1 cellular context compared by ENCODE assay signal in the genomic region with DNA sequence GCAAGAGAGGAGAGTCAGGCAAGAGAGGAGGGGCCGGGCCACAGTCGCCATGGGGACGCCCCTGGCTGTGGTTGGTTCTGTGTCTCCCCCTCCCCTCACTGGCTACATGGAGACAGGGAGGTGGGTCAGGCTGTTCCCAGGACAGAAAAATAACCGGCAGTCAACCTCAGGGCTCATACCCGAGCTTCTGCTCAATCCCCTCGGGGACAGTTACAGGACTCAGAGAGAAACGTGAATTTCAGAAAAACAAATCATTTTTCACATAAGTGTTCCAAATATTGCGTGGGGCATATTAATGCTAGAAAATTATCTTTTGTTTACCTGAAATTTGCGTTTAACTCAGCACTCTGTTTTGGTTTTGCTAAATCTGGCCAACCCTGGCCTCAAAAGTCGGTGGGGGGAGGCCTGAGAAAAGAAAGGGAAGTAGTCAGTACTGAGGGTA.
TF ChIP-seq lines count a peak whose summit lies in the region.

No MANE protein-coding gene starts in this region.

TF ChIP-seq in HepG2, 621 proteins besides CTCF, POLR2A, EP300 and RAD21:
- TF ChIP-seq, protein P1, sequence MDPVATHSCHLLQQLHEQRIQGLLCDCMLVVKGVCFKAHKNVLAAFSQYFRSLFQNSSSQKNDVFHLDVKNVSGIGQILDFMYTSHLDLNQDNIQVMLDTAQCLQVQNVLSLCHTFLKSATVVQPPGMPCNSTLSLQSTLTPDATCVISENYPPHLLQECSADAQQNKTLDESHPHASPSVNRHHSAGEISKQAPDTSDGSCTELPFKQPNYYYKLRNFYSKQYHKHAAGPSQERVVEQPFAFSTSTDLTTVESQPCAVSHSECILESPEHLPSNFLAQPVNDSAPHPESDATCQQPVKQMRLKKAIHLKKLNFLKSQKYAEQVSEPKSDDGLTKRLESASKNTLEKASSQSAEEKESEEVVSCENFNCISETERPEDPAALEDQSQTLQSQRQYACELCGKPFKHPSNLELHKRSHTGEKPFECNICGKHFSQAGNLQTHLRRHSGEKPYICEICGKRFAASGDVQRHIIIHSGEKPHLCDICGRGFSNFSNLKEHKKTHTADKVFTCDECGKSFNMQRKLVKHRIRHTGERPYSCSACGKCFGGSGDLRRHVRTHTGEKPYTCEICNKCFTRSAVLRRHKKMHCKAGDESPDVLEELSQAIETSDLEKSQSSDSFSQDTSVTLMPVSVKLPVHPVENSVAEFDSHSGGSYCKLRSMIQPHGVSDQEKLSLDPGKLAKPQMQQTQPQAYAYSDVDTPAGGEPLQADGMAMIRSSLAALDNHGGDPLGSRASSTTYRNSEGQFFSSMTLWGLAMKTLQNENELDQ (CRISPR knock-in tag; IDR thresholded peaks at IDR 0.05; ENCODE audit: borderline replicate concordance) = no peak
- TF ChIP-seq, protein P2, sequence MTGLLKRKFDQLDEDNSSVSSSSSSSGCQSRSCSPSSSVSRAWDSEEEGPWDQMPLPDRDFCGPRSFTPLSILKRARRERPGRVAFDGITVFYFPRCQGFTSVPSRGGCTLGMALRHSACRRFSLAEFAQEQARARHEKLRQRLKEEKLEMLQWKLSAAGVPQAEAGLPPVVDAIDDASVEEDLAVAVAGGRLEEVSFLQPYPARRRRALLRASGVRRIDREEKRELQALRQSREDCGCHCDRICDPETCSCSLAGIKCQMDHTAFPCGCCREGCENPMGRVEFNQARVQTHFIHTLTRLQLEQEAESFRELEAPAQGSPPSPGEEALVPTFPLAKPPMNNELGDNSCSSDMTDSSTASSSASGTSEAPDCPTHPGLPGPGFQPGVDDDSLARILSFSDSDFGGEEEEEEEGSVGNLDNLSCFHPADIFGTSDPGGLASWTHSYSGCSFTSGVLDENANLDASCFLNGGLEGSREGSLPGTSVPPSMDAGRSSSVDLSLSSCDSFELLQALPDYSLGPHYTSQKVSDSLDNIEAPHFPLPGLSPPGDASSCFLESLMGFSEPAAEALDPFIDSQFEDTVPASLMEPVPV (CRISPR knock-in tag; IDR thresholded peaks at IDR 0.05) = no peak
- TF ChIP-seq FOXK2 (IDR thresholded peaks at IDR 0.05) (no peak), ZNF776 (CRISPR knock-in tag; IDR thresholded peaks at IDR 0.05) (no peak), HDAC6 (IDR thresholded peaks at IDR 0.05; ENCODE audit: low read depth, low read length) (no peak), ZNF234 (CRISPR knock-in tag; conservative IDR thresholded peaks at IDR 0.05) (no peak), ZNF558 (CRISPR knock-in tag; IDR thresholded peaks at IDR 0.05; ENCODE audit: borderline replicate concordance) (no peak), ZNF337 (CRISPR knock-in tag; IDR thresholded peaks at IDR 0.05; ENCODE audit: borderline replicate concordance, low read depth) (no peak), XBP1 (CRISPR knock-in tag; IDR thresholded peaks at IDR 0.05) (no peak), REXO4 (CRISPR knock-in tag; IDR thresholded peaks at IDR 0.05; ENCODE audit: borderline replicate concordance) (no peak), SUZ12 (IDR thresholded peaks at IDR 0.05; ENCODE audit: low read depth, low read length) (no peak), DPF2 (CRISPR knock-in tag; IDR thresholded peaks at IDR 0.05; ENCODE audit: borderline replicate concordance, low read depth) (no peak), NFATC3 (CRISPR knock-in tag; IDR thresholded peaks at IDR 0.05) (no peak), ZNF747 (CRISPR knock-in tag; IDR thresholded peaks at IDR 0.05; ENCODE audit: borderline replicate concordance) (no peak), GATAD2A (CRISPR knock-in tag; IDR thresholded peaks at IDR 0.05) (no peak)
- TF ChIP-seq, protein P3, sequence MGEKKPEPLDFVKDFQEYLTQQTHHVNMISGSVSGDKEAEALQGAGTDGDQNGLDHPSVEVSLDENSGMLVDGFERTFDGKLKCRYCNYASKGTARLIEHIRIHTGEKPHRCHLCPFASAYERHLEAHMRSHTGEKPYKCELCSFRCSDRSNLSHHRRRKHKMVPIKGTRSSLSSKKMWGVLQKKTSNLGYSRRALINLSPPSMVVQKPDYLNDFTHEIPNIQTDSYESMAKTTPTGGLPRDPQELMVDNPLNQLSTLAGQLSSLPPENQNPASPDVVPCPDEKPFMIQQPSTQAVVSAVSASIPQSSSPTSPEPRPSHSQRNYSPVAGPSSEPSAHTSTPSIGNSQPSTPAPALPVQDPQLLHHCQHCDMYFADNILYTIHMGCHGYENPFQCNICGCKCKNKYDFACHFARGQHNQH (CRISPR knock-in tag; IDR thresholded peaks at IDR 0.05) = no peak
- TF ChIP-seq, protein P4, sequence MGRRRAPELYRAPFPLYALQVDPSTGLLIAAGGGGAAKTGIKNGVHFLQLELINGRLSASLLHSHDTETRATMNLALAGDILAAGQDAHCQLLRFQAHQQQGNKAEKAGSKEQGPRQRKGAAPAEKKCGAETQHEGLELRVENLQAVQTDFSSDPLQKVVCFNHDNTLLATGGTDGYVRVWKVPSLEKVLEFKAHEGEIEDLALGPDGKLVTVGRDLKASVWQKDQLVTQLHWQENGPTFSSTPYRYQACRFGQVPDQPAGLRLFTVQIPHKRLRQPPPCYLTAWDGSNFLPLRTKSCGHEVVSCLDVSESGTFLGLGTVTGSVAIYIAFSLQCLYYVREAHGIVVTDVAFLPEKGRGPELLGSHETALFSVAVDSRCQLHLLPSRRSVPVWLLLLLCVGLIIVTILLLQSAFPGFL (CRISPR knock-in tag; IDR thresholded peaks at IDR 0.05) = no peak
- TF ChIP-seq, protein P5, sequence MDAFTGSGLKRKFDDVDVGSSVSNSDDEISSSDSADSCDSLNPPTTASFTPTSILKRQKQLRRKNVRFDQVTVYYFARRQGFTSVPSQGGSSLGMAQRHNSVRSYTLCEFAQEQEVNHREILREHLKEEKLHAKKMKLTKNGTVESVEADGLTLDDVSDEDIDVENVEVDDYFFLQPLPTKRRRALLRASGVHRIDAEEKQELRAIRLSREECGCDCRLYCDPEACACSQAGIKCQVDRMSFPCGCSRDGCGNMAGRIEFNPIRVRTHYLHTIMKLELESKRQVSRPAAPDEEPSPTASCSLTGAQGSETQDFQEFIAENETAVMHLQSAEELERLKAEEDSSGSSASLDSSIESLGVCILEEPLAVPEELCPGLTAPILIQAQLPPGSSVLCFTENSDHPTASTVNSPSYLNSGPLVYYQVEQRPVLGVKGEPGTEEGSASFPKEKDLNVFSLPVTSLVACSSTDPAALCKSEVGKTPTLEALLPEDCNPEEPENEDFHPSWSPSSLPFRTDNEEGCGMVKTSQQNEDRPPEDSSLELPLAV (CRISPR knock-in tag; conservative IDR thresholded peaks at IDR 0.05; ENCODE audit: low read depth) = no peak
- TF ChIP-seq, protein P6, sequence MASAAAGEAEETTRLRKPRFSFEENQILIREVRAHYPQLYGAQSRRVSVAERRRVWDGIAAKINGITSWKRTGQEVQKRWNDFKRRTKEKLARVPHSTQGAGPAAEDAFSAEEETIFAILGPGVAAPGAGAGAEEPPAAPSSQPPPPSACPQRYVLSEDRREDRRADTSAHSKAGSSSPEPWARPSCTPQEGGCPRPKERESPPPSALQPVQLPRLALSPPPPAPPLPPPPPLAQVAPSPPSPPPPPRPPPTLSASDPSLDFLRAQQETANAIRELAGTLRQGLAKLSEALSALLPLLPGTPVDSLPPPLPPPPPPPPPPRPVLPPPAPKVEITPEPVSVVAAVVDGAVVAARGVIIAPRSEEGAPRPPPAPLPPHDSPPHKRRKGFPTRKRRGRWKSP (CRISPR knock-in tag; IDR thresholded peaks at IDR 0.05) = no peak
- TF ChIP-seq, protein P7, sequence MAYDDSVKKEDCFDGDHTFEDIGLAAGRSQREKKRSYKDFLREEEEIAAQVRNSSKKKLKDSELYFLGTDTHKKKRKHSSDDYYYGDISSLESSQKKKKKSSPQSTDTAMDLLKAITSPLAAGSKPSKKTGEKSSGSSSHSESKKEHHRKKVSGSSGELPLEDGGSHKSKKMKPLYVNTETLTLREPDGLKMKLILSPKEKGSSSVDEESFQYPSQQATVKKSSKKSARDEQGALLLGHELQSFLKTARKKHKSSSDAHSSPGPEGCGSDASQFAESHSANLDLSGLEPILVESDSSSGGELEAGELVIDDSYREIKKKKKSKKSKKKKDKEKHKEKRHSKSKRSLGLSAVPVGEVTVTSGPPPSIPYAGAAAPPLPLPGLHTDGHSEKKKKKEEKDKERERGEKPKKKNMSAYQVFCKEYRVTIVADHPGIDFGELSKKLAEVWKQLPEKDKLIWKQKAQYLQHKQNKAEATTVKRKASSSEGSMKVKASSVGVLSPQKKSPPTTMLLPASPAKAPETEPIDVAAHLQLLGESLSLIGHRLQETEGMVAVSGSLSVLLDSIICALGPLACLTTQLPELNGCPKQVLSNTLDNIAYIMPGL (CRISPR knock-in tag; IDR thresholded peaks at IDR 0.05; ENCODE audit: borderline replicate concordance in 1 of 2, low read depth in 1 of 2) = no peak
TF ChIP-seq in HepG2: peak in this region for 0.
